ENCODE assay signal across 10 cellular contexts in the genomic region with DNA sequence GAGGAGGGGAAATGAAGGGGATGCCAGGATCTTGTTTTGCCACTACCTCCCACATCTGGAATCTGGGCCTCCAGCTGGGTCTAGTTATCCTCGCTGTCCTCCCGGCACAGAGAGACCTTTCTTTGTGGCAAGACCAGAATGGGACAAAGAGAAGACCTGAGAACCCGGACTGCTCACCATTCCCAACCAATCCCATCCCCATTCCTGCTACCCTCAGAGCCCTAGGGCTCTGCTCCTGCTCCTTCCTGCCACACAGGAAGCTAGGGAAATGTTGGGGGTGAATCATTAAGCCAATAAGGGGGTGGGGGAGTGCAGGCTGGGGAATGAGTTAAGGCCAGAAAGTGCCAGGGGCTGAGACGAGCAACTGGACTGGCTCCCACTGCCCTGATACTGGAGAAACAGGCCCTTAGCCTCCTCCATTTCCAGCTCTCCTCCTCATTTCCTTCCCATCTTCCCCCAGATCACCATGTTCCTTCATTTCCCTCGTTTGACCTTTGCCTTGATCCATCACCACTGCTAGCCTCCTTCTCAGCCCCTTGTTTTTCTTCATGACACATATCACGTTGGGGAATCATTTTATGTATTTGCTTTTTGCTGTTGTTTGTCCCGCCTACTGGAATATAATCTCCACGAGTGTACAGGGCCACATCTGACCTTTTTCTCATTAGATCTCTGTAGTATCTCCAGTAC. TPM values are rescaled to one million over a fixed set of nuclear protein-coding genes. Genes with fewer than 3 reads are reported as not detected.
A peak's percentile ranks its signal among the peaks of the same experiment; 100 is the strongest.
DNase-seq lines count a peak whose midpoint lies in the region; ATAC-seq and TF ChIP-seq lines count a peak whose summit lies in the region.
"Had no signal": no experiment of that assay in that cellular context is flagged by ENCODE, and none has a peak within 500 bp of the region (broad histone marks: within the 10 kb centered on the region; RNA-seq: fewer than 3 reads in every experiment).

No MANE protein-coding gene starts in this region.

- H3K4me1 ChIP-seq in PC-9 (replicated peaks; ENCODE audit: insufficient read depth) (peaks cover 89% of the 10 kb centered on the region), neuronal stem cell (ENCODE audit: control insufficient read depth in 2 of 2, insufficient read depth in 1 of 2, low read depth in 1 of 2, low read length in 2 of 2) (peaks cover 2 to 5% of the 10 kb centered on the region in 2 donors)

- H3K4me3 ChIP-seq in AG04450 (ENCODE audit: low read depth, low read length) (no peak overlapping the region), PC-9 (peak overlapping the region; percentile 50; the same call in 1 of the 2 replicates), neuronal stem cell (ENCODE audit: low read length in 2 of 2) (no peak overlapping the region)

- H3F3A ChIP-seq in PC-9 (ENCODE audit: insufficient read depth, low read depth) = peaks cover 70% of the 10 kb centered on the region

- H3K4me2 ChIP-seq in PC-9 = peak overlapping the region; percentile 74
- H3K4me2 ChIP-seq in neuronal stem cell (ENCODE audit: insufficient read depth, low read length, poor library complexity, severe bottlenecking) = no peak overlapping the region
- H3K4me2 ChIP-seq: KMS-11 had no signal

- H2BK120ac ChIP-seq in neuronal stem cell (ENCODE audit: low read depth, low read length) = no peak overlapping the region

- TF ChIP-seq CTCF in AG04450 (IDR thresholded peaks at IDR 0.05; ENCODE audit: low read depth, low read length) (no peak), PC-9 (conservative IDR thresholded peaks at IDR 0.05) (no peak)

- DNase-seq in AG04450 (ENCODE audit: low read depth, low spot score) (no peak), PC-9 (peak in 1 of 2 experiments; percentile 81), epithelial cell of prostate (ENCODE audit: low read depth, low spot score) (no peak), neuronal stem cell (ENCODE audit: low spot score) (no peak), T1000 (lab: John Stamatoyannopoulos, UW) (no peak), HuH-7 (ENCODE audit: low spot score) (no peak), putamen (ENCODE audit: low spot score) (no peak)
- DNase-seq: NCI-H446 treated with DMSO at 0.1 percent for 48 hours had no signal

- H3K4ac ChIP-seq in neuronal stem cell (ENCODE audit: low read length) = no peak overlapping the region

- no peaks in the 10 kb centered on the region for H3K9me2 ChIP-seq in PC-9 (ENCODE audit: insufficient read depth)

- peaks cover 23% of the 10 kb centered on the region for H3K79me2 ChIP-seq in PC-9 (ENCODE audit: low read depth)

- intact Hi-C loops in PC-9 (cut with micrococcal nuclease; ENCODE audit: unreplicated experiment) = no loop called here

- no peak overlapping the region for H3K9ac ChIP-seq in neuronal stem cell (ENCODE audit: low read depth, low read length, poor library complexity)
- H3K9ac ChIP-seq: KMS-11 had no signal

- H4K8ac ChIP-seq in neuronal stem cell (ENCODE audit: low read depth, low read length) = no peak overlapping the region

- H3K9me3 ChIP-seq in AG04450 (ENCODE audit: control insufficient read depth, insufficient read depth, low read length) (no peaks in the 10 kb centered on the region; the same call in 1 of the 2 replicates), PC-9 (ENCODE audit: insufficient read depth, low read depth) (no peaks in the 10 kb centered on the region), neuronal stem cell (replicated peaks in 1 of 2; ENCODE audit: control insufficient read depth in 2 of 2, insufficient read depth in 1 of 2, low read depth in 1 of 2, low read length in 2 of 2) (peaks cover 0 to 2% of the 10 kb centered on the region in 2 donors)

- H4K20me1 ChIP-seq in PC-9 (ENCODE audit: insufficient read depth) = no peaks in the 10 kb centered on the region

- no peak for ATAC-seq in HG03045 (IDR thresholded peaks at IDR 0.05; ENCODE audit: unreplicated experiment)

- CTCF ChIA-PET in AG04450 (lab: Charles Lee) = interaction anchor here (0.5 to 1.1 kb wide), 2 partner anchors 73 to 98 kb away, joined by 3 read pairs; no protein-coding TSS in a partner anchor
- CTCF ChIA-PET in PC-9 (lab: Charles Lee) = interaction anchor here (0.6 to 1.4 kb wide), 2 partner anchors 14 to 73 kb away, joined by 4 to 7 read pairs; no protein-coding TSS in a partner anchor

- H2BK5ac ChIP-seq in neuronal stem cell (ENCODE audit: low read length) = no peak overlapping the region

- H2AFZ ChIP-seq in PC-9 (no peak overlapping the region), neuronal stem cell (ENCODE audit: low read length) (peak overlapping the region; percentile 30)

- peak overlapping the region; percentile 16 for H2BK15ac ChIP-seq in neuronal stem cell (ENCODE audit: low read length)

- H3K18ac ChIP-seq in neuronal stem cell (ENCODE audit: low read length) = no peak overlapping the region

- BruUV-seq in PC-9 (replicated peaks; lab: Mats Ljungman, UMichigan) = no TSS peak

- no peaks in the 10 kb centered on the region for H3K79me1 ChIP-seq in neuronal stem cell (ENCODE audit: low read depth, low read length)

- H3K36me3 ChIP-seq in PC-9 (ENCODE audit: low read depth) (no peaks in the 10 kb centered on the region), neuronal stem cell (replicated peaks in 1 of 2; ENCODE audit: control insufficient read depth in 2 of 2, insufficient read depth in 2 of 2, low read length in 2 of 2) (no peaks in the 10 kb centered on the region)

- H3K27me3 ChIP-seq in AG04450 (ENCODE audit: control insufficient read depth, insufficient read depth, low read length) (no peaks in the 10 kb centered on the region), PC-9 (ENCODE audit: insufficient read depth, low read depth) (no peaks in the 10 kb centered on the region), neuronal stem cell (ENCODE audit: control insufficient read depth in 3 of 3, insufficient read depth in 3 of 3, low read depth in 1 of 3, low read length in 3 of 3) (peaks cover 0 to 1% (median 0%) of the 10 kb centered on the region in 3 experiments)

- no peak overlapping the region for H3K14ac ChIP-seq in neuronal stem cell (ENCODE audit: low read length)

- POLR2A ChIA-PET in AG04450 (lab: Yijun Ruan, JAX) (interaction anchor here (0.8 to 1.0 kb wide), 2 partner anchors 22 to 71 kb away, joined by 3 to 4 read pairs; no protein-coding TSS in a partner anchor), PC-9 (lab: Charles Lee; ENCODE audit: unreplicated experiment) (interaction anchor here (0.6 to 0.7 kb wide), 2 partner anchors 11 to 69 kb away, joined by 4 to 5 read pairs; no protein-coding TSS in a partner anchor)

- WGBS in neuronal stem cell (ENCODE audit: extremely low coverage in 2 of 2, insufficient read length in 2 of 2, insufficient replicate concordance in 1 of 2), 2 donors = no CpG with 5 or more reads among the region's 8 CpGs

- H2AK5ac ChIP-seq in neuronal stem cell (ENCODE audit: low read depth, low read length) = no peak overlapping the region

- H2BK12ac ChIP-seq in neuronal stem cell (ENCODE audit: low read length) = no peak overlapping the region

- H3K23ac ChIP-seq in neuronal stem cell (ENCODE audit: low read depth, low read length, poor library complexity) = no peak overlapping the region

- peak overlapping the region; percentile 52 for H3K27ac ChIP-seq in AG04450 (ENCODE audit: low read depth, low read length)
- peak overlapping the region; percentile 100 for H3K27ac ChIP-seq in PC-9
- peak overlapping the region; percentile 100 for H3K27ac ChIP-seq in epithelial cell of prostate
- H3K27ac ChIP-seq in neuronal stem cell (replicated peaks; ENCODE audit: low read length) = no peak overlapping the region
- H3K27ac ChIP-seq: KMS-11 had no signal

- H4K91ac ChIP-seq in neuronal stem cell (ENCODE audit: low read depth, low read length, poor library complexity) = no peak overlapping the region

RNA-seq across cellular contexts. Expression of a gene that starts 4.6 kb away (rescaled TPM):
- 85.2 and 98.7 TPM in 2 replicates for polyA plus RNA-seq in AG04450 (2011; rRNA removed)
- polyA minus RNA-seq in AG04450 (2011; rRNA and poly(A)+ RNA removed) = 59.6 and 80.4 TPM in 2 replicates
- total RNA-seq in PC-9 (2021) = 107 and 117 TPM in 2 replicates
- polyA plus RNA-seq in neuronal stem cell (2013, experiment 1 of 2) = 11.0 TPM
- polyA plus RNA-seq in neuronal stem cell (2013, experiment 2 of 2) = 10.9 TPM

RNA-seq across cellular contexts. Expression of a gene that starts 6.5 kb away (rescaled TPM):
- polyA plus RNA-seq in AG04450 (2011; rRNA removed) = 155 and 156 TPM in 2 replicates
- polyA minus RNA-seq in AG04450 (2011; rRNA and poly(A)+ RNA removed) = 96.0 and 99.8 TPM in 2 replicates
- total RNA-seq in PC-9 (2021) = 225 and 234 TPM in 2 replicates
- 107 TPM for polyA plus RNA-seq in neuronal stem cell (2013, experiment 1 of 2)
- 102 TPM for polyA plus RNA-seq in neuronal stem cell (2013, experiment 2 of 2)

RNA-seq across cellular contexts. Expression of a gene that starts 28.8 kb away (rescaled TPM):
- polyA plus RNA-seq in AG04450 (2011; rRNA removed) = 1,457 and 1,715 TPM in 2 replicates
- 1,694 and 2,026 TPM in 2 replicates for polyA minus RNA-seq in AG04450 (2011; rRNA and poly(A)+ RNA removed)
- 697 and 901 TPM in 2 replicates for total RNA-seq in PC-9 (2021)
- polyA plus RNA-seq in neuronal stem cell (2013, experiment 1 of 2) = 2,147 TPM
- polyA plus RNA-seq in neuronal stem cell (2013, experiment 2 of 2) = 2,146 TPM

RNA-seq across cellular contexts. Expression of a gene that starts 31.9 kb away (rescaled TPM):
- polyA plus RNA-seq in AG04450 (2011; rRNA removed) = 4.1 and 6.8 TPM in 2 replicates
- 9.0 and 9.5 TPM in 2 replicates for polyA minus RNA-seq in AG04450 (2011; rRNA and poly(A)+ RNA removed)
- 72.9 and 81.6 TPM in 2 replicates for total RNA-seq in PC-9 (2021)
- polyA plus RNA-seq in neuronal stem cell (2013, experiment 1 of 2) = 50.3 TPM
- polyA plus RNA-seq in neuronal stem cell (2013, experiment 2 of 2) = 51.5 TPM

RNA-seq across cellular contexts. Expression of a gene that starts 58.2 kb away (rescaled TPM):
- 14.6 and 17.4 TPM in 2 replicates for polyA plus RNA-seq in AG04450 (2011; rRNA removed)
- 11.0 and 15.0 TPM in 2 replicates for polyA minus RNA-seq in AG04450 (2011; rRNA and poly(A)+ RNA removed)
- 25.8 and 38.3 TPM in 2 replicates for total RNA-seq in PC-9 (2021)
- 98.1 TPM for polyA plus RNA-seq in neuronal stem cell (2013, experiment 1 of 2)
- polyA plus RNA-seq in neuronal stem cell (2013, experiment 2 of 2) = 96.2 TPM
